15 cellular contexts compared by ENCODE assay signal in the genomic region with DNA sequence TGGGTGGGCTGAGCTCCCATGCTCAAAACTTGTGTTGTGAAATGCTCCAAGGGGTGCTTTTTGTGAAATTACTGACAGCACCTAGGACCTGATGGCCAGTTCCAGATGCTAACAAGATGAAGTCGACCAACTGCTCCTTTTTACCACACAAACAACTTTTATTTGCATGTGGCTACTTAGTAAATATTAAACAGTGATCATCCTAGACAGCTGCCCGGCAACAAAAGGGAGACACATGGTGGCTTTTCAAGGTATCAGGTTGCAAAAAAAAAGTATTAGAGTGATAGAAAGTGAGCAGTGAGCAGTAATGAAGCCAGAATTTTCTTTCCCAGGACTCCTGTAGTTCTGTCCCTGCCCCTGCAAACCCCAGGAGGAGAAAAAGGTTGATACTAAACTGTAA.
DNase-seq lines count a peak whose midpoint lies in the region; ATAC-seq and TF ChIP-seq lines count a peak whose summit lies in the region.
"Had no signal": no experiment of that assay in that cellular context is flagged by ENCODE, and none has a peak within 500 bp of the region (broad histone marks: within the 10 kb centered on the region; RNA-seq: fewer than 3 reads in every experiment).

No MANE protein-coding gene starts in this region.

- TF ChIP-seq POLR2A in spleen (IDR thresholded peaks at IDR 0.05): no peak

- peaks cover 0 to 9% (median 0%) of the 10 kb centered on the region in 6 donors for H3K4me1 ChIP-seq in spleen
- H3K4me1 ChIP-seq: vagina had no signal

- peaks cover 0 to 3% (median 0%) of the 10 kb centered on the region in 7 donors for H3K27me3 ChIP-seq in spleen (replicated peaks in 1 of 7)
- H3K27me3 ChIP-seq: MG63, vagina had no signal

- no peak overlapping the region for H3K4me3 ChIP-seq in spleen
- H3K4me3 ChIP-seq: MG63, vagina had no signal

- H3K36me3 ChIP-seq in spleen: no peaks in the 10 kb centered on the region
- H3K36me3 ChIP-seq: MG63, vagina had no signal

- ATAC-seq in GM18873 (IDR thresholded peaks at IDR 0.05; ENCODE audit: low FRiP score, unreplicated experiment) (peak; percentile 51), GM21619 (IDR thresholded peaks at IDR 0.05; ENCODE audit: unreplicated experiment) (peak; percentile 73), HG03457 (IDR thresholded peaks at IDR 0.05; ENCODE audit: unreplicated experiment) (peak; percentile 65), GM21786 (IDR thresholded peaks at IDR 0.05; ENCODE audit: unreplicated experiment) (no peak)
- ATAC-seq: activated T-cell treated with anti-CD3 and anti-CD28 coated beads, Interleukin-2, amount 50 U/mL, for 72 hours had no signal

- intact Hi-C loops in spleen (cut with DNase I; ENCODE audit: low total_unique reads): no loop called here

- WGBS in spleen, 5 donors: 66 to 83% (median 74%) methylated on average over 2 of the region's 2 CpGs

- no peak for TF ChIP-seq CTCF in spleen (IDR thresholded peaks at IDR 0.05 in 8 of 11, conservative IDR thresholded peaks at IDR 0.05 in 3 of 11)

- DNase-seq in SW480 (ENCODE audit: low spot score): peak; percentile 9
- DNase-seq in NCI-H2227 treated with DMSO at 0.1 percent for 48 hours (lab: John Stamatoyannopoulos, UW): no peak
- no peak for DNase-seq in spleen
- DNase-seq: activated CD4-positive, alpha-beta T cell treated with anti-CD3 and anti-CD28 coated beads for 48 hours; activated T-cell treated with anti-CD3 and anti-CD28 coated beads, Interleukin-2, amount 50 U/mL, for 72 hours; amniotic stem cell; MG63; NCI-H446 treated with DMSO at 0.1 percent for 48 hours had no signal

- H3K9me3 ChIP-seq in spleen: peaks cover 0 to 12% (median 2%) of the 10 kb centered on the region in 8 donors
- H3K9me3 ChIP-seq: MG63, vagina had no signal

- H3K27ac ChIP-seq in spleen: no peak overlapping the region
- H3K27ac ChIP-seq: C4-2B, RWPE1, vagina had no signal
